Comparison of ENCODE assay signal across 20 cellular contexts in genomic region chr10:71229726-71230655, GRCh38. TPM values are rescaled to one million over a fixed set of nuclear protein-coding genes. Genes with fewer than 3 reads are reported as not detected.
A peak's percentile ranks its signal among the peaks of the same experiment; 100 is the strongest.
DNase-seq lines count a peak whose midpoint lies in the region; ATAC-seq and TF ChIP-seq lines count a peak whose summit lies in the region.
"Had no signal": no experiment of that assay in that cellular context is flagged by ENCODE, and none has a peak within 500 bp of the region (broad histone marks: within the 10 kb centered on the region; RNA-seq: fewer than 3 reads in every experiment).

No MANE protein-coding gene starts in this region.

- H3K36me3 ChIP-seq in HEK293 (ENCODE audit: control insufficient read depth in 2 of 2, insufficient read depth in 1 of 2, low read length in 2 of 2) (peaks cover 0 to 8% of the 10 kb centered on the region in 2 experiments; a peak in 1 of 3 replicates), left lung (no peaks in the 10 kb centered on the region), sigmoid colon (no peaks in the 10 kb centered on the region)
- H3K36me3 ChIP-seq: prostate gland had no signal

- POLR2A ChIA-PET in HEK293 (lab: Yijun Ruan, JAX), result no interaction called here

- H3K4me1 ChIP-seq in HEK293 (ENCODE audit: control insufficient read depth, insufficient read depth, low read length), result peaks cover 32% of the 10 kb centered on the region
- H3K4me1 ChIP-seq in left lung, result peaks cover 28 to 37% of the 10 kb centered on the region in 2 donors
- H3K4me1 ChIP-seq in sigmoid colon, result peaks cover 0 to 16% (median 3%) of the 10 kb centered on the region in 4 donors
- H3K4me1 ChIP-seq: prostate gland had no signal

- no peaks in the 10 kb centered on the region for H3K27me3 ChIP-seq in left lung
- no peaks in the 10 kb centered on the region for H3K27me3 ChIP-seq in sigmoid colon
- H3K27me3 ChIP-seq: body of pancreas had no signal

- DNase-seq in left lung (no peak), sigmoid colon (peak; percentile 36), activated gamma-delta T cell treated with Interleukin-2 at 50 U/mL for 16 hours (no peak), GM13977 (ENCODE audit: low spot score) (no peak)
- DNase-seq: activated CD4-positive, alpha-beta T cell treated with anti-CD3 and anti-CD28 coated beads for 36 hours; activated naive CD8-positive, alpha-beta T cell treated with anti-CD3 and anti-CD28 coated beads, Interleukin-2, amount 10 ng/mL, durations not matched to agents 7 days and 5 days; body of pancreas; DMS 273 treated with DMSO at 0.1 percent for 48 hours; naive thymus-derived CD8-positive, alpha-beta T cell; NCI-H2171; stimulated activated CD4-positive, alpha-beta T cell treated with anti-CD3 and anti-CD28 coated beads, Interleukin-12 subunit alpha, Interleukin-12 subunit beta, amount 100 ng/mL, for 4 hours; stimulated activated CD8-positive, alpha-beta memory T cell treated with anti-CD3 and anti-CD28 coated beads, Interleukin-4, amount 100 ng/mL, for 48 hours had no signal

- no peaks in the 10 kb centered on the region for H3K27me3 Mint-ChIP-seq in brain

- ATAC-seq in left lung (peak; percentile 20), HG02623 (IDR thresholded peaks at IDR 0.05; ENCODE audit: unreplicated experiment) (no peak), GM21447 (IDR thresholded peaks at IDR 0.05; ENCODE audit: unreplicated experiment) (no peak)
- ATAC-seq: activated CD4-positive, alpha-beta T cell treated with anti-CD3 and anti-CD28 coated beads for 36 hours; body of pancreas; naive thymus-derived CD8-positive, alpha-beta T cell had no signal

- no peak overlapping the region for H3K27ac ChIP-seq in HEK293 (ENCODE audit: extremely low read depth, low read depth, low read length)
- H3K27ac ChIP-seq in left lung, result no peak overlapping the region
- no peak overlapping the region for H3K27ac ChIP-seq in sigmoid colon
- H3K27ac ChIP-seq: body of pancreas, C4-2B, prostate gland had no signal

- TF ChIP-seq EP300 in sigmoid colon (IDR thresholded peaks at IDR 0.05), result no peak

- intact Hi-C loops in left lung (cut with DNase I), result no loop called here
- intact Hi-C loops in sigmoid colon (cut with DNase I), result no loop called here

- CTCF ChIA-PET in HEK293 (lab: Yijun Ruan, JAX), result interaction anchor here (0.6 to 3.1 kb wide), 4 partner anchors 8 to 380 kb away, joined by 3 to 12 read pairs (median 4); no protein-coding TSS in a partner anchor

- H3K4me3 ChIP-seq in HEK293 (ENCODE audit: low read depth, low read length) (no peak overlapping the region), left lung (no peak overlapping the region), sigmoid colon (no peak overlapping the region)
- H3K4me3 ChIP-seq: body of pancreas, prostate gland had no signal

- H3K4me1 Mint-ChIP-seq in brain, result peaks cover 68% of the 10 kb centered on the region
- H3K4me1 Mint-ChIP-seq: activated CD4-positive, alpha-beta T cell treated with anti-CD3 and anti-CD28 coated beads for 36 hours; activated naive CD8-positive, alpha-beta T cell treated with anti-CD3 and anti-CD28 coated beads, Interleukin-2, amount 10 ng/mL, durations not matched to agents 7 days and 5 days; memory B cell had no signal

- H3K4me3 Mint-ChIP-seq in brain, result no peak overlapping the region
- H3K4me3 Mint-ChIP-seq: activated CD4-positive, alpha-beta T cell treated with anti-CD3 and anti-CD28 coated beads for 36 hours; activated naive CD8-positive, alpha-beta T cell treated with anti-CD3 and anti-CD28 coated beads, Interleukin-2, amount 10 ng/mL, durations not matched to agents 7 days and 5 days; dendritic cell treated with granulocyte-macrophage colony-stimulating factor and Interleukin-4, amounts not matched to agents 40 ng/mL and 50 ng/mL, for 4 days; memory B cell; naive thymus-derived CD8-positive, alpha-beta T cell had no signal

- H3K27ac Mint-ChIP-seq in brain, result peak overlapping the region in 3 of 5 experiments; percentile 50 to 66 (median 61)
- H3K27ac Mint-ChIP-seq: activated CD4-positive, alpha-beta T cell treated with anti-CD3 and anti-CD28 coated beads for 36 hours; activated naive CD8-positive, alpha-beta T cell treated with anti-CD3 and anti-CD28 coated beads, Interleukin-2, amount 10 ng/mL, durations not matched to agents 7 days and 5 days; dendritic cell treated with granulocyte-macrophage colony-stimulating factor and Interleukin-4, amounts not matched to agents 40 ng/mL and 50 ng/mL, for 4 days; memory B cell had no signal

- WGBS in sigmoid colon, 2 donors, result 76 to 81% methylated on average over 11 of the region's 11 CpGs

- in situ Hi-C loops in GM13977 (cut with MboI; ENCODE audit: low pct_unique_long_range_greater_than_20kb, low sequenced_read_pairs, unreplicated experiment), result no loop called here

- H3K9me3 ChIP-seq in HEK293 (ENCODE audit: control insufficient read depth, insufficient read depth, low read depth, low read length), result no peaks in the 10 kb centered on the region
- H3K9me3 ChIP-seq in left lung, result no peaks in the 10 kb centered on the region
- H3K9me3 ChIP-seq in sigmoid colon, result no peaks in the 10 kb centered on the region
- H3K9me3 ChIP-seq: body of pancreas, prostate gland had no signal

- no peak for TF ChIP-seq POLR2A in sigmoid colon (IDR thresholded peaks at IDR 0.05)

- peaks cover 8% of the 10 kb centered on the region for H3K36me3 Mint-ChIP-seq in brain
- H3K36me3 Mint-ChIP-seq: activated naive CD8-positive, alpha-beta T cell treated with anti-CD3 and anti-CD28 coated beads, Interleukin-2, amount 10 ng/mL, durations not matched to agents 7 days and 5 days; memory B cell; naive thymus-derived CD8-positive, alpha-beta T cell had no signal

- H3K9me3 Mint-ChIP-seq in brain, result no peaks in the 10 kb centered on the region
- H3K9me3 Mint-ChIP-seq: activated naive CD8-positive, alpha-beta T cell treated with anti-CD3 and anti-CD28 coated beads, Interleukin-2, amount 10 ng/mL, durations not matched to agents 7 days and 5 days; dendritic cell treated with granulocyte-macrophage colony-stimulating factor and Interleukin-4, amounts not matched to agents 40 ng/mL and 50 ng/mL, for 4 days; memory B cell; naive thymus-derived CD8-positive, alpha-beta T cell had no signal

- no peak for TF ChIP-seq CTCF in HEK293 (tag by site-specific recombination; IDR thresholded peaks at IDR 0.05)
- TF ChIP-seq CTCF in brain (conservative IDR thresholded peaks at IDR 0.05), result no peak
- no peak for TF ChIP-seq CTCF in left lung (IDR thresholded peaks at IDR 0.05)
- no peak for TF ChIP-seq CTCF in sigmoid colon (IDR thresholded peaks at IDR 0.05)
- no peak for TF ChIP-seq CTCF in GM13977 (IDR thresholded peaks at IDR 0.05; ENCODE audit: extremely low read depth, insufficient read depth, missing control alignments)

TF ChIP-seq in HEK293, 187 proteins besides CTCF, POLR2A, EP300 and RAD21 (continues in another document):
- TF ChIP-seq ZNF391 (tag by site-specific recombination; IDR thresholded peaks at IDR 0.05; ENCODE audit: borderline replicate concordance, low read depth) (no peak), ZBTB11 (tag by site-specific recombination; conservative IDR thresholded peaks at IDR 0.05; ENCODE audit: low read depth) (no peak), KLF9 (tag by site-specific recombination; IDR thresholded peaks at IDR 0.05; ENCODE audit: low read depth) (no peak), SCRT2 (tag by site-specific recombination; IDR thresholded peaks at IDR 0.05) (peak; percentile 83), ZBTB49 (tag by site-specific recombination; IDR thresholded peaks at IDR 0.05; ENCODE audit: low read depth) (no peak), ZNF670 (tag by site-specific recombination; IDR thresholded peaks at IDR 0.05; ENCODE audit: low read depth) (no peak)

RNA-seq across cellular contexts. Expression of gene UNC5B, which starts 17.6 kb away (rescaled TPM):
- polyA plus RNA-seq in brain (ENCODE audit: insufficient read depth, low read depth, low replicate concordance) (31.8 TPM), sigmoid colon (10 to 100 TPM in 1 of 3 donors, 1 to 10 TPM in 2; 1.8 to 12.7 (median 2.8) TPM)
- total RNA-seq in left lung (10 to 100 TPM; 14.4 to 20.3 TPM), sigmoid colon (1 to 10 TPM; 1.4 to 3.0 (median 1.7) TPM)
- total RNA-seq: naive thymus-derived CD8-positive, alpha-beta T cell had no signal
